Comparison of ENCODE assay signal across 36 cellular contexts in genomic region chr11:44085330-44085729, GRCh38. TPM values are rescaled to one million over a fixed set of nuclear protein-coding genes. Genes with fewer than 3 reads are reported as not detected.
"Had no signal": no experiment of that assay in that cellular context is flagged by ENCODE, and none has a peak within 500 bp of the region (broad histone marks: within the 10 kb centered on the region; RNA-seq: fewer than 3 reads in every experiment).

No MANE protein-coding gene starts in this region.

- H3K36me3 Mint-ChIP-seq: natural killer cell treated with Interleukin-12 subunit alpha and Interleukin-12 subunit beta and Interleukin-15 and Interleukin-18, amount 100 ng/mL, for 72 hours; stimulated activated effector memory CD8-positive, alpha-beta T cell treated with anti-CD3 and anti-CD28 coated beads, Interleukin-12 subunit alpha, Interleukin-12 subunit beta, amount 100 ng/mL, for 72 hours had no signal

- FAIRE-seq: pancreas, urothelium cell line had no signal

- DNase-seq: naive B cell; naive thymus-derived CD8-positive, alpha-beta T cell; nephron progenitor cell; nucleus accumbens; pancreas; psoas muscle; right cardiac atrium; spleen; stimulated activated CD4-positive, alpha-beta T cell treated with anti-CD3 and anti-CD28 coated beads, Interleukin-15, amount 100 ng/mL, for 24 hours; stimulated activated CD4-positive, alpha-beta T cell treated with anti-CD3 and anti-CD28 coated beads, Interleukin-2, amount 100 ng/mL, for 24 hours; stimulated activated CD4-positive, alpha-beta T cell treated with anti-CD3 and anti-CD28 coated beads, Interleukin-2, amount 100 ng/mL, for 48 hours; stimulated activated CD4-positive, alpha-beta T cell treated with anti-CD3 and anti-CD28 coated beads, Interleukin-4, amount 100 ng/mL, for 24 hours; stimulated activated naive B cell treated with anti-CD40 and anti-IgM and Interleukin-4, amounts not matched to agents 10 μg/mL and 1 μg/mL and 100 μg/mL, for 72 hours; stimulated activated naive CD4-positive, alpha-beta T cell treated with Interleukin-2 at 50 U/mL for 16 hours; stomach; thyroid gland; trophoblast cell; upper lobe of right lung had no signal

- H3K4me2 ChIP-seq: smooth muscle cell had no signal

- H3K4me1 Mint-ChIP-seq: naive B cell; naive thymus-derived CD8-positive, alpha-beta T cell; nephron progenitor cell; neural crest cell; stimulated activated naive B cell treated with anti-CD40 and anti-IgM and Interleukin-4, amounts not matched to agents 10 μg/mL and 1 μg/mL and 100 μg/mL, for 72 hours had no signal

- H3K4me3 ChIP-seq: pancreas, psoas muscle, skin epidermis, smooth muscle cell, spleen, stomach, thoracic aorta, thyroid gland, tibial nerve, upper lobe of right lung, vagina had no signal

- H3K27me3 ChIP-seq: neutrophil, pancreas, spleen, stomach, thyroid gland, tibial nerve, upper lobe of right lung, vagina had no signal

- H3K9me3 ChIP-seq: neutrophil, pancreas, psoas muscle, stomach, thoracic aorta, thyroid gland, upper lobe of right lung, vagina had no signal

- H3K27me3 Mint-ChIP-seq: naive B cell; naive thymus-derived CD8-positive, alpha-beta T cell; natural killer cell treated with Interleukin-12 subunit alpha and Interleukin-12 subunit beta and Interleukin-15 and Interleukin-18, amount 100 ng/mL, for 72 hours; stimulated activated naive B cell treated with anti-CD40 and anti-IgM and Interleukin-4, amounts not matched to agents 10 μg/mL and 1 μg/mL and 100 μg/mL, for 72 hours; stimulated activated naive CD8-positive, alpha-beta T cell treated with anti-CD3 and anti-CD28 coated beads, Interleukin-15, Interleukin-2, amounts not matched to agents 100 ng/mL and 50 ng/mL, for 24 hours had no signal

- H3K27ac Mint-ChIP-seq: naive thymus-derived CD8-positive, alpha-beta T cell; natural killer cell treated with Interleukin-12 subunit alpha and Interleukin-12 subunit beta and Interleukin-15 and Interleukin-18, amount 100 ng/mL, for 72 hours; nephron progenitor cell; stimulated activated effector memory CD8-positive, alpha-beta T cell treated with anti-CD3 and anti-CD28 coated beads, Interleukin-12 subunit alpha, Interleukin-12 subunit beta, amount 100 ng/mL, for 72 hours; stimulated activated naive B cell treated with anti-CD40 and anti-IgM and Interleukin-4, amounts not matched to agents 10 μg/mL and 1 μg/mL and 100 μg/mL, for 72 hours; stimulated activated naive CD8-positive, alpha-beta T cell treated with anti-CD3 and anti-CD28 coated beads, Interleukin-15, Interleukin-2, amounts not matched to agents 100 ng/mL and 50 ng/mL, for 24 hours had no signal

- ATAC-seq: naive thymus-derived CD8-positive, alpha-beta T cell; natural killer cell treated with Interleukin-12 subunit alpha and Interleukin-12 subunit beta and Interleukin-15 and Interleukin-18, amount 100 ng/mL, for 72 hours; pancreas; psoas muscle; right cardiac atrium; sciatic nerve; stimulated activated effector memory CD8-positive, alpha-beta T cell treated with anti-CD3 and anti-CD28 coated beads, Interleukin-12 subunit alpha, Interleukin-12 subunit beta, amount 100 ng/mL, for 72 hours; stimulated activated naive B cell treated with anti-CD40 and anti-IgM and Interleukin-4, amounts not matched to agents 10 μg/mL and 1 μg/mL and 100 μg/mL, for 72 hours; upper lobe of right lung had no signal

- H3K36me3 ChIP-seq: thoracic aorta, upper lobe of right lung, vagina had no signal

- H3K4me3 Mint-ChIP-seq: naive B cell; naive thymus-derived CD8-positive, alpha-beta T cell; natural killer cell treated with Interleukin-12 subunit alpha and Interleukin-12 subunit beta and Interleukin-15 and Interleukin-18, amount 100 ng/mL, for 72 hours; nephron progenitor cell; neural crest cell; stimulated activated effector memory CD8-positive, alpha-beta T cell treated with anti-CD3 and anti-CD28 coated beads, Interleukin-12 subunit alpha, Interleukin-12 subunit beta, amount 100 ng/mL, for 72 hours; stimulated activated naive B cell treated with anti-CD40 and anti-IgM and Interleukin-4, amounts not matched to agents 10 μg/mL and 1 μg/mL and 100 μg/mL, for 72 hours; stimulated activated naive CD8-positive, alpha-beta T cell treated with anti-CD3 and anti-CD28 coated beads, Interleukin-15, Interleukin-2, amounts not matched to agents 100 ng/mL and 50 ng/mL, for 24 hours had no signal

- H3K4me1 ChIP-seq: pancreas, psoas muscle, spleen, thyroid gland, tibial nerve, upper lobe of right lung, vagina had no signal

- H3K27ac ChIP-seq: neutrophil, pancreas, psoas muscle, skin epidermis, spleen, stomach, thoracic aorta, thyroid gland, tibial nerve, upper lobe of right lung, vagina had no signal

RNA-seq across cellular contexts. Expression of gene ACCSL, which starts 37.5 kb away (rescaled TPM):
- total RNA-seq: myocyte; naive thymus-derived CD8-positive, alpha-beta T cell; natural killer cell treated with Interleukin-12 subunit alpha and Interleukin-12 subunit beta and Interleukin-15 and Interleukin-18, amount 100 ng/mL, for 72 hours; neural crest cell; omental fat pad; pancreas; posterior vena cava; psoas muscle; renal cortical epithelial cell; right cardiac atrium; sciatic nerve; smooth muscle cell; stomach; subcutaneous adipose tissue; temporal lobe; thoracic aorta; thyroid gland; upper lobe of right lung; vagina had no signal
- polyA plus RNA-seq: naive thymus-derived CD8-positive, alpha-beta T cell; pancreas; right cardiac atrium; smooth muscle cell; spleen; stomach had no signal
